ENCODE assay signal across 8 cellular contexts in the genomic region with DNA sequence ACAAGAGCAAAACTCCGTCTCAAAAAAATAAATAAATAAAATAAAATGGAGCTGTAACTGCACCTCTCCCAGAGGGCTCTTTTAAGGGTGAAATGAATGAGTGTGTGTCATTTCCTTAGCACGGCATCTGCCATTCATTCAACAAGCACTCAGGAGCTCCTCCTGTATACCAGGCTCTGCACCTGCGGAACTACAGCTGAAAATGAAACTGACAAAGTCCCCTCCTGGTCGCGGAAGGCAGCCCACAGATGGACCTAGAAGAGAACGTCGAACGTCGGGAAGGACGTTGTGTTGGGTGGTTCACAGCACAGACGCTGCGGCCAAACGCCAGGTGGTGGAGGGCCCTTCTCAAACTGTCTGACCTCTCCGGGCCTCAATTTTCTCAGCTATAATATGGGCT.
"Had no signal": no experiment of that assay in that cellular context is flagged by ENCODE, and none has a peak within 500 bp of the region (broad histone marks: within the 10 kb centered on the region; RNA-seq: fewer than 3 reads in every experiment).

No MANE protein-coding gene starts in this region.

- H3K4me3 ChIP-seq: GM12878 had no signal

- ATAC-seq: GM12878 had no signal

- FAIRE-seq: G401.6, GM12878, GM12891, GM12892, GM18507, GM19239 had no signal

- DNase-seq: GDM1, GF-D8 had no signal
